In genomic region chr5:1885476-1885755, GRCh38 we compare ENCODE assay signal across 27 cellular contexts. TPM values are rescaled to one million over a fixed set of nuclear protein-coding genes. Genes with fewer than 3 reads are reported as not detected.
A peak's percentile ranks its signal among the peaks of the same experiment; 100 is the strongest.
DNase-seq lines count a peak whose midpoint lies in the region; ATAC-seq, FAIRE-seq and TF ChIP-seq lines count a peak whose summit lies in the region.
"Had no signal": no experiment of that assay in that cellular context is flagged by ENCODE, and none has a peak within 500 bp of the region (broad histone marks: within the 10 kb centered on the region; RNA-seq: fewer than 3 reads in every experiment).

No MANE protein-coding gene starts in this region.

- ATAC-seq in HG02973 (IDR thresholded peaks at IDR 0.05; ENCODE audit: unreplicated experiment), result no peak
- ATAC-seq: activated T-cell treated with anti-CD3 and anti-CD28 coated beads, Interleukin-2, amount 50 U/mL, for 72 hours; body of pancreas; stimulated activated naive CD8-positive, alpha-beta T cell treated with anti-CD3 and anti-CD28 coated beads, Interleukin-15, Interleukin-2, amounts not matched to agents 100 U/mL and 50 U/mL, for 24 hours; T-cell had no signal

- H3K4me3 ChIP-seq in mammary epithelial cell (replicated peaks in 1 of 3; ENCODE audit: insufficient read depth in 1 of 3, low read depth in 2 of 3, low read length in 3 of 3) (peak overlapping the region; percentile 76 to 96 (median 79)), keratinocyte (ENCODE audit: control insufficient read depth in 2 of 3, extremely low read depth in 1 of 3, insufficient read depth in 2 of 3, low read depth in 1 of 3, low read length in 3 of 3) (peak overlapping the region; percentile 85 to 89 (median 88))
- H3K4me3 ChIP-seq: body of pancreas, lung, transverse colon had no signal

- intact Hi-C loops in activated CD4-positive, alpha-beta T cell treated with anti-CD3 and anti-CD28 coated beads, Interleukin-2, amount 10 ng/mL, durations not matched to agents 24 days and 14 days (cut with micrococcal nuclease), result no loop called here
- intact Hi-C loops in mammary epithelial cell (cut with micrococcal nuclease), result loop anchor here (2.0 kb wide), 1 partner anchor 85 kb away; the partner anchor contains the start of gene NDUFS6

- H3K4me1 ChIP-seq in mammary epithelial cell (ENCODE audit: insufficient read depth, low read length) (peaks cover 43% of the 10 kb centered on the region), keratinocyte (ENCODE audit: control insufficient read depth, extremely low read depth, insufficient read depth, low read length) (peaks cover 32% of the 10 kb centered on the region)
- H3K4me1 ChIP-seq: BE2C had no signal

- H3K27ac ChIP-seq in mammary epithelial cell (ENCODE audit: insufficient read depth, low read depth, low read length) (peak overlapping the region; percentile 95), keratinocyte (ENCODE audit: control insufficient read depth, insufficient read depth, low read length) (peak overlapping the region; percentile 95)
- H3K27ac ChIP-seq: body of pancreas, transverse colon had no signal

- peaks cover 4% of the 10 kb centered on the region for H3K4me1 Mint-ChIP-seq in activated CD4-positive, alpha-beta T cell treated with anti-CD3 and anti-CD28 coated beads, Interleukin-2, amount 10 ng/mL, durations not matched to agents 24 days and 14 days
- peaks cover 14% of the 10 kb centered on the region for H3K4me1 Mint-ChIP-seq in type B pancreatic cell (ENCODE audit: unreplicated experiment)

- under 1% methylated on average over 14 of the region's 14 CpGs for WGBS in mammary epithelial cell (ENCODE audit: low coverage, missing lambda C conversion rate)

- peaks cover 41% of the 10 kb centered on the region for H3K27me3 Mint-ChIP-seq in activated CD4-positive, alpha-beta T cell treated with anti-CD3 and anti-CD28 coated beads, Interleukin-2, amount 10 ng/mL, durations not matched to agents 24 days and 14 days
- H3K27me3 Mint-ChIP-seq in type B pancreatic cell, result peaks cover 62% of the 10 kb centered on the region

- TF ChIP-seq CTCF in mammary epithelial cell (conservative IDR thresholded peaks at IDR 0.05 in 1 of 2, IDR thresholded peaks at IDR 0.05 in 1 of 2; ENCODE audit: extremely low read depth in 1 of 2, insufficient read depth in 1 of 2, low read depth in 1 of 2, low read length in 2 of 2), result no peak
- no peak for TF ChIP-seq CTCF in keratinocyte (optimal IDR thresholded peaks at IDR 0.05 in 1 of 3, IDR thresholded peaks at IDR 0.05 in 1 of 3, conservative IDR thresholded peaks at IDR 0.05 in 1 of 3; ENCODE audit: extremely low read depth in 1 of 3, insufficient read depth in 2 of 3, low read length in 3 of 3)
- TF ChIP-seq CTCF in type B pancreatic cell (conservative IDR thresholded peaks at IDR 0.05), result no peak

- FAIRE-seq in keratinocyte (lab: Jason Lieb, UNC), result no peak
- FAIRE-seq: A204.1 had no signal

- dilution Hi-C loops in mammary epithelial cell (cut with HindIII; ENCODE audit: low sequenced_read_pairs), result no loop called here
- dilution Hi-C loops in keratinocyte (cut with MboI; ENCODE audit: extremely low pct_ligation_motif_present, low sequenced_read_pairs), result no loop called here

- no peaks in the 10 kb centered on the region for H3K9me1 ChIP-seq in keratinocyte (ENCODE audit: control insufficient read depth, extremely low read depth, insufficient read depth, low read length)

- H3K27ac Mint-ChIP-seq in activated CD4-positive, alpha-beta T cell treated with anti-CD3 and anti-CD28 coated beads, Interleukin-2, amount 10 ng/mL, durations not matched to agents 24 days and 14 days, result peak overlapping the region; percentile 48
- H3K27ac Mint-ChIP-seq in type B pancreatic cell, result no peak overlapping the region
- H3K27ac Mint-ChIP-seq: activated naive CD8-positive, alpha-beta T cell; activated T-cell treated with anti-CD3 and anti-CD28 coated beads, Interleukin-2, amount 50 U/mL, for 72 hours; T-cell had no signal

- no peak overlapping the region for H3K4me3 Mint-ChIP-seq in activated CD4-positive, alpha-beta T cell treated with anti-CD3 and anti-CD28 coated beads, Interleukin-2, amount 10 ng/mL, durations not matched to agents 24 days and 14 days
- peak overlapping the region; percentile 87 for H3K4me3 Mint-ChIP-seq in type B pancreatic cell
- H3K4me3 Mint-ChIP-seq: activated naive CD8-positive, alpha-beta T cell; activated T-cell treated with anti-CD3 and anti-CD28 coated beads, Interleukin-2, amount 50 U/mL, for 72 hours had no signal

- BruUV-seq in mammary epithelial cell (replicated peaks; lab: Mats Ljungman, UMichigan), result no TSS peak

- H3K9me3 ChIP-seq in mammary epithelial cell (replicated peaks; ENCODE audit: insufficient read depth, low read length), result no peaks in the 10 kb centered on the region
- no peaks in the 10 kb centered on the region for H3K9me3 ChIP-seq in keratinocyte (ENCODE audit: control insufficient read depth, low read depth, low read length)
- H3K9me3 ChIP-seq: BE2C, body of pancreas, transverse colon had no signal

- H3K9ac ChIP-seq in mammary epithelial cell (ENCODE audit: insufficient read depth, low read length) (peak overlapping the region; percentile 98), keratinocyte (ENCODE audit: control insufficient read depth, extremely low read depth, insufficient read depth, low read length) (peak overlapping the region; percentile 98)

- DNase-seq in activated CD4-positive, alpha-beta T cell treated with anti-CD3 and anti-CD28 coated beads, Interleukin-2, amount 10 ng/mL, durations not matched to agents 24 days and 14 days, result no peak
- DNase-seq in activated CD4-positive, alpha-beta T cell treated with anti-CD3 and anti-CD28 coated beads for 1 hour, result no peak
- DNase-seq in mammary epithelial cell, result peak; percentile 45
- no peak for DNase-seq in keratinocyte (ENCODE audit: low read depth, low spot score)
- no peak for DNase-seq in type B pancreatic cell (ENCODE audit: extremely low spot score, unreplicated experiment)
- DNase-seq in GOT3 (lab: John Stamatoyannopoulos, UW), result no peak
- DNase-seq in NCI-H510A (lab: John Stamatoyannopoulos, UW), result no peak
- DNase-seq: activated CD8-positive, alpha-beta memory T cell treated with anti-CD3 and anti-CD28 coated beads for 24 hours; activated T-cell treated with anti-CD3 and anti-CD28 coated beads, Interleukin-2, amount 50 U/mL, for 72 hours; BE2C; body of pancreas; dermis blood vessel endothelial cell; Karpas-422; NCI-H1048; NCI-H2081 treated with DMSO at 0.1 percent for 48 hours; NCI-H524; SHP77 treated with DMSO at 0.1 percent for 48 hours; stimulated activated CD4-positive, alpha-beta T cell treated with anti-CD3 and anti-CD28 coated beads, Interleukin-1b, Interleukin-23, amount 100 ng/mL, for 48 hours; stimulated activated naive CD8-positive, alpha-beta T cell treated with anti-CD3 and anti-CD28 coated beads, Interleukin-15, Interleukin-2, amounts not matched to agents 100 U/mL and 50 U/mL, for 24 hours; T-cell; transverse colon had no signal

- H3K79me2 ChIP-seq in mammary epithelial cell (ENCODE audit: insufficient read depth, low read length), result peaks cover 70% of the 10 kb centered on the region
- peaks cover 43% of the 10 kb centered on the region for H3K79me2 ChIP-seq in keratinocyte (ENCODE audit: control insufficient read depth, insufficient read depth, low read length)

- H2AFZ ChIP-seq in mammary epithelial cell (ENCODE audit: low read depth, low read length) (no peak overlapping the region), keratinocyte (ENCODE audit: control insufficient read depth, low read length) (no peak overlapping the region)

- peaks cover 2% of the 10 kb centered on the region for H3K36me3 Mint-ChIP-seq in activated CD4-positive, alpha-beta T cell treated with anti-CD3 and anti-CD28 coated beads, Interleukin-2, amount 10 ng/mL, durations not matched to agents 24 days and 14 days (ENCODE audit: low read depth)
- no peaks in the 10 kb centered on the region for H3K36me3 Mint-ChIP-seq in type B pancreatic cell
- H3K36me3 Mint-ChIP-seq: activated naive CD8-positive, alpha-beta T cell; T-cell had no signal

- H4K20me1 ChIP-seq in mammary epithelial cell (ENCODE audit: insufficient read depth, low read length) (no peaks in the 10 kb centered on the region), keratinocyte (ENCODE audit: control insufficient read depth, extremely low read depth, insufficient read depth, low read length) (no peaks in the 10 kb centered on the region)

- no peaks in the 10 kb centered on the region for H3K9me3 Mint-ChIP-seq in activated CD4-positive, alpha-beta T cell treated with anti-CD3 and anti-CD28 coated beads, Interleukin-2, amount 10 ng/mL, durations not matched to agents 24 days and 14 days
- no peaks in the 10 kb centered on the region for H3K9me3 Mint-ChIP-seq in type B pancreatic cell
- H3K9me3 Mint-ChIP-seq: activated T-cell treated with anti-CD3 and anti-CD28 coated beads, Interleukin-2, amount 50 U/mL, for 72 hours; T-cell had no signal

- CTCF ChIA-PET in mammary epithelial cell (lab: Charles Lee; ENCODE audit: low non-redundant PET), result no interaction called here

- H3K36me3 ChIP-seq in mammary epithelial cell (ENCODE audit: insufficient read depth, low read length) (no peaks in the 10 kb centered on the region), keratinocyte (ENCODE audit: control insufficient read depth in 2 of 2, extremely low read depth in 1 of 2, insufficient read depth in 2 of 2, low read length in 2 of 2) (peaks cover 4 to 5% of the 10 kb centered on the region in 2 experiments)
- H3K36me3 ChIP-seq: BE2C, transverse colon had no signal

- H3K4me2 ChIP-seq in mammary epithelial cell (ENCODE audit: insufficient read depth, low read depth, low read length) (peak overlapping the region; percentile 96), keratinocyte (ENCODE audit: control insufficient read depth, extremely low read depth, insufficient read depth, low read depth, low read length) (peak overlapping the region; percentile 78)

- in situ Hi-C loops in mammary epithelial cell (cut with MboI; ENCODE audit: low sequenced_read_pairs in 2 of 2), result no loop called here

- no peaks in the 10 kb centered on the region for H3K27me3 ChIP-seq in mammary epithelial cell (ENCODE audit: insufficient read depth, low read length)
- no peaks in the 10 kb centered on the region for H3K27me3 ChIP-seq in keratinocyte (ENCODE audit: control insufficient read depth, extremely low read depth, insufficient read depth, low read length)

RNA-seq across cellular contexts. Expression of gene IRX4, which starts 2.7 kb away (rescaled TPM):
- total RNA-seq in activated CD4-positive, alpha-beta T cell treated with anti-CD3 and anti-CD28 coated beads, Interleukin-2, amount 10 ng/mL, durations not matched to agents 24 days and 14 days, result not detected in 2 replicates
- total RNA-seq in mammary epithelial cell, result 10 to 100 TPM; 40.3 to 54.9 TPM
- 20.4 TPM for polyA plus RNA-seq in mammary epithelial cell
- 7.4 TPM for polyA minus RNA-seq in mammary epithelial cell
- polyA plus RNA-seq in keratinocyte, result 14.6 to 34.2 TPM (median 18.2 TPM) in 3 replicates
- 13.6 TPM for polyA plus RNA-seq in keratinocyte (2011; ENCODE audit: low read depth)
- 6.5 and 16.3 TPM in 2 replicates for polyA plus RNA-seq in keratinocyte (2011; cell fraction: cytosol; rRNA removed)
- 34.8 and 47.6 TPM in 2 replicates for polyA plus RNA-seq in keratinocyte (2011; cell fraction: nucleus; rRNA removed)
- polyA plus RNA-seq in keratinocyte (2012; ENCODE audit: low replicate concordance), result 15.4 and 29.7 TPM in 2 replicates
- polyA minus RNA-seq in keratinocyte, result 5.0 to 16.1 TPM (median 7.4 TPM) in 3 replicates
- polyA minus RNA-seq in keratinocyte (2011; cell fraction: cytosol; rRNA and poly(A)+ RNA removed), result 43.7 TPM
- polyA minus RNA-seq in keratinocyte (2011; cell fraction: nucleus; rRNA and poly(A)+ RNA removed), result 22.8 and 27.1 TPM in 2 replicates
- total RNA-seq in type B pancreatic cell (ENCODE audit: low replicate concordance), result 1.6 and 6.0 TPM in 2 replicates
- total RNA-seq: activated T-cell treated with anti-CD3 and anti-CD28 coated beads, Interleukin-2, amount 50 U/mL, for 72 hours; body of pancreas; dermis blood vessel endothelial cell; epithelial cell of proximal tubule; HT1080; lung; T-cell; transverse colon had no signal
